ENCODE assay signal across 21 cellular contexts in the genomic region with DNA sequence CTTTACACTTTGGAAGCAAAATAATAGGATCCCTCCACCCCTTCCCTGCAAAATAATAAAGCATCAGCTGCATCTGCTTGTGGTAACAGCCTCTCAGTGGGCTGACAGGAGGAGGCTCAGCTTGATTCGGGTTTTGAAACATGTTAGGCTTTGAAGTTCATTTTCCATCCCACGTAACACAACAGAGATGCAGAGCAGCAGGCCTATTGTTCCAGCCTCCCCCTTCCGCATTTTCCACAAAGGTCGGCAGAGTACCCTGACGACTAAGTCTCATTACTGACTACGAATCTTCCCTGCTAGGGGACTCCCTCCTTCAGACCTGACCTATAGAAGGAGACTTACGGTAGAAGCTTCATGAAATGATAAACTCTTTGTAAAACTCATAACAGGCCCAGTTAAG.
DNase-seq lines count a peak whose midpoint lies in the region; TF ChIP-seq lines count a peak whose summit lies in the region.
"Had no signal": no experiment of that assay in that cellular context is flagged by ENCODE, and none has a peak within 500 bp of the region (broad histone marks: within the 10 kb centered on the region; RNA-seq: fewer than 3 reads in every experiment).

No MANE protein-coding gene starts in this region.

- TF ChIP-seq CTCF in astrocyte of the spinal cord (IDR thresholded peaks at IDR 0.05; ENCODE audit: low read depth, low read length): no peak
- TF ChIP-seq CTCF in type B pancreatic cell (conservative IDR thresholded peaks at IDR 0.05): no peak

- DNase-seq in M059J (ENCODE audit: low read depth) (peak; percentile 61), astrocyte of the spinal cord (ENCODE audit: low read depth, low spot score) (peak; percentile 78), iPS DF 19.7 (ENCODE audit: low read depth, low spot score) (peak; percentile 20), smooth muscle cell of the brain vasculature (ENCODE audit: low read depth, low spot score) (peak; percentile 93), type B pancreatic cell (ENCODE audit: extremely low spot score, unreplicated experiment) (no peak), LoVo (ENCODE audit: low spot score) (no peak)
- DNase-seq in CD4-positive, alpha-beta memory T cell: no peak
- DNase-seq: activated CD8-positive, alpha-beta memory T cell treated with anti-CD3 and anti-CD28 coated beads, Interleukin-2, amount 50 U/mL, for 4 hours; caudate nucleus; HFFc6; NCI-H1436 treated with DMSO at 0.1 percent for 48 hours; NCI-H2171 treated with DMSO at 0.1 percent for 48 hours; OCI-M1; SHP77 treated with DMSO at 0.1 percent for 48 hours; spleen; stomach; upper lobe of left lung had no signal

- H3K4me1 Mint-ChIP-seq in CD4-positive, alpha-beta memory T cell: peaks cover 0 to 5% (median 0%) of the 10 kb centered on the region in 4 donors
- peaks cover 34% of the 10 kb centered on the region for H3K4me1 Mint-ChIP-seq in type B pancreatic cell (ENCODE audit: unreplicated experiment)
- H3K4me1 Mint-ChIP-seq: B cell had no signal

- intact Hi-C loops in CD4-positive, alpha-beta memory T cell (cut with micrococcal nuclease): no loop called here

- CTCF ChIA-PET in CD4-positive, alpha-beta memory T cell (lab: Charles Lee; ENCODE audit: partially characterized antibody): no interaction called here

- H3K36me3 ChIP-seq in CD4-positive, alpha-beta memory T cell (ENCODE audit: insufficient read depth, low read length): no peaks in the 10 kb centered on the region
- H3K36me3 ChIP-seq: gastroesophageal sphincter, neutrophil, spleen, stomach, upper lobe of left lung had no signal

- H3K27me3 ChIP-seq in CD4-positive, alpha-beta memory T cell (ENCODE audit: insufficient read depth, low read length): no peaks in the 10 kb centered on the region
- H3K27me3 ChIP-seq: gastroesophageal sphincter, neutrophil, spleen, stomach, upper lobe of left lung had no signal

- H3K27ac ChIP-seq in CD4-positive, alpha-beta memory T cell (ENCODE audit: low read depth, low read length): no peak overlapping the region
- H3K27ac ChIP-seq: gastroesophageal sphincter, neutrophil, spleen, stomach, upper lobe of left lung had no signal

- POLR2A ChIA-PET in CD4-positive, alpha-beta memory T cell (lab: Charles Lee; ENCODE audit: partially characterized antibody): no interaction called here

- no peaks in the 10 kb centered on the region for H3K36me3 Mint-ChIP-seq in CD4-positive, alpha-beta memory T cell
- no peaks in the 10 kb centered on the region for H3K36me3 Mint-ChIP-seq in type B pancreatic cell

- no peak overlapping the region for H3K27ac Mint-ChIP-seq in CD4-positive, alpha-beta memory T cell
- H3K27ac Mint-ChIP-seq in type B pancreatic cell: no peak overlapping the region
- H3K27ac Mint-ChIP-seq: activated T-helper 2 cell treated with anti-CD3 and anti-CD28 coated beads, Interferon-gamma antibody, Interleukin-2, Interleukin-4, amounts not matched to agents 10 μg/mL and 5 μg/mL and 100 μg/mL, durations not matched to agents 14 hours and 24 hours and 36 hours; B cell; HFFc6 had no signal

- H3K4me3 ChIP-seq in astrocyte of the spinal cord (ENCODE audit: low read depth, low read length): no peak overlapping the region
- H3K4me3 ChIP-seq in CD4-positive, alpha-beta memory T cell (ENCODE audit: low read length in 2 of 2): no peak overlapping the region
- H3K4me3 ChIP-seq: gastroesophageal sphincter, spleen, stomach, upper lobe of left lung had no signal

- H3K4me3 Mint-ChIP-seq in CD4-positive, alpha-beta memory T cell: no peak overlapping the region
- H3K4me3 Mint-ChIP-seq in type B pancreatic cell: no peak overlapping the region
- H3K4me3 Mint-ChIP-seq: B cell, HFFc6 had no signal

- no peaks in the 10 kb centered on the region for H3K9me3 ChIP-seq in CD4-positive, alpha-beta memory T cell (ENCODE audit: control insufficient read depth in 1 of 2, low read length in 2 of 2)
- H3K9me3 ChIP-seq: gastroesophageal sphincter, neutrophil, spleen, stomach, upper lobe of left lung had no signal

- H3K9me3 Mint-ChIP-seq in CD4-positive, alpha-beta memory T cell: no peaks in the 10 kb centered on the region
- no peaks in the 10 kb centered on the region for H3K9me3 Mint-ChIP-seq in type B pancreatic cell
- H3K9me3 Mint-ChIP-seq: activated T-helper 2 cell treated with anti-CD3 and anti-CD28 coated beads, Interferon-gamma antibody, Interleukin-2, Interleukin-4, amounts not matched to agents 10 μg/mL and 5 μg/mL and 100 μg/mL, durations not matched to agents 14 hours and 24 hours and 36 hours; HFFc6 had no signal

- H3K4me1 ChIP-seq in CD4-positive, alpha-beta memory T cell (ENCODE audit: insufficient read depth, low read length): no peaks in the 10 kb centered on the region
- H3K4me1 ChIP-seq: gastroesophageal sphincter, spleen, stomach, upper lobe of left lung had no signal

- in situ Hi-C loops in astrocyte of the spinal cord (cut with HindIII; ENCODE audit: low sequenced_read_pairs): no loop called here

- H3K27me3 Mint-ChIP-seq in CD4-positive, alpha-beta memory T cell: peaks cover 0 to 7% of the 10 kb centered on the region in 2 donors
- H3K27me3 Mint-ChIP-seq in type B pancreatic cell: peaks cover 3% of the 10 kb centered on the region

Comparison
In these comparisons a context has a peak if more than half of its experiments do, and no peak if none do; other contexts are left out.
1. DNase-seq: peak in M059J (single experiment), astrocyte of the spinal cord (single experiment), iPS DF 19.7 (single experiment) and smooth muscle cell of the brain vasculature (single experiment); none in CD4-positive, alpha-beta memory T cell (0 of 5), type B pancreatic cell (single experiment) and LoVo (single experiment).